In the genomic region with DNA sequence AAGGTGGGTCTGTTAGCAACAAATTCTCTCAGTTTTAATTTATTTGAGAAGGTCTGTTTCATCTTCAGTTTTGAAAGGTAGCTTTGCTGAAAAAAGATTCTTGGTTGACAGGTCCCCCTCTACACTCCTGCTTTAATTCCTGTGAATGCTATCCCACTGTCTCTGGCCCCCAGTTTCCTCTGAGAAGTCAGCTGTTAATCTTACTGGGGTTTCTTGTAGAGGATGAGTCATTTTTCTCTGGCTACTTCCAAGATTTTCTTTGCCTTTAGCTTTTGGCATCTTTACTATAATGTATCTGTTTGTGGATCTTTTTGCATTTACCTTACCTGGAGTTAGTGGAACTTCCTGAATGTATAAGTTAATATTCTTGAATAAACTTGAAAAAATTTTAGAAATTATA, we compare ENCODE assay signal across 20 cellular contexts.
DNase-seq lines count a peak whose midpoint lies in the region; ATAC-seq and TF ChIP-seq lines count a peak whose summit lies in the region.
"Had no signal": no experiment of that assay in that cellular context is flagged by ENCODE, and none has a peak within 500 bp of the region (broad histone marks: within the 10 kb centered on the region; RNA-seq: fewer than 3 reads in every experiment).

No MANE protein-coding gene starts in this region.

- H3K27ac Mint-ChIP-seq in HFFc6 = no peak overlapping the region
- H3K27ac Mint-ChIP-seq in activated T-cell treated with anti-CD3 and anti-CD28 coated beads, Interleukin-2, amount 50 U/mL, for 24 hours = no peak overlapping the region

- no peak overlapping the region for H3K4me3 Mint-ChIP-seq in HFFc6
- no peak overlapping the region for H3K4me3 Mint-ChIP-seq in activated T-cell treated with anti-CD3 and anti-CD28 coated beads, Interleukin-2, amount 50 U/mL, for 24 hours

- peaks cover 4% of the 10 kb centered on the region for H3K4me1 ChIP-seq in foreskin keratinocyte

- DNase-seq in EL (peak; percentile 4), HFFc6 (peak; percentile 5), RPMI7951 (ENCODE audit: low read depth) (peak; percentile 4), foreskin keratinocyte (no peak), T1000 (lab: John Stamatoyannopoulos, UW) (no peak), NCI-H2081 treated with DMSO at 0.1 percent for 48 hours (lab: John Stamatoyannopoulos, UW) (no peak), A172 (ENCODE audit: low spot score) (no peak)
- no peak for DNase-seq in activated T-cell treated with anti-CD3 and anti-CD28 coated beads, Interleukin-2, amount 50 U/mL, for 24 hours
- DNase-seq: DMS153, H7, KG1, MV-4-11, NCI-H1436 treated with DMSO at 0.1 percent for 48 hours, NCI-H2107, NCI-H345, NCI-H526 treated with DMSO at 0.1 percent for 48 hours, PC-3, T-helper 1 cell had no signal

- ATAC-seq in foreskin keratinocyte = peak; percentile 41
- ATAC-seq: PC-3 had no signal

- no peak overlapping the region for H3K27ac ChIP-seq in foreskin keratinocyte
- H3K27ac ChIP-seq: C4-2B, SK-N-MC had no signal

- no peak for TF ChIP-seq CTCF in HFFc6 (IDR thresholded peaks at IDR 0.05)
- TF ChIP-seq CTCF in foreskin keratinocyte (conservative IDR thresholded peaks at IDR 0.05) = no peak

- no peaks in the 10 kb centered on the region for H3K27me3 Mint-ChIP-seq in HFFc6 (ENCODE audit: insufficient read depth)
- H3K27me3 Mint-ChIP-seq in activated T-cell treated with anti-CD3 and anti-CD28 coated beads, Interleukin-2, amount 50 U/mL, for 24 hours = no peaks in the 10 kb centered on the region

- H3K4me1 Mint-ChIP-seq in HFFc6 (ENCODE audit: low read depth) = no peaks in the 10 kb centered on the region
- H3K4me1 Mint-ChIP-seq in activated T-cell treated with anti-CD3 and anti-CD28 coated beads, Interleukin-2, amount 50 U/mL, for 24 hours (ENCODE audit: low read depth) = no peaks in the 10 kb centered on the region

- peaks cover 65% of the 10 kb centered on the region for H3K36me3 Mint-ChIP-seq in HFFc6 (ENCODE audit: low read depth)
- H3K36me3 Mint-ChIP-seq in activated T-cell treated with anti-CD3 and anti-CD28 coated beads, Interleukin-2, amount 50 U/mL, for 24 hours (ENCODE audit: low read depth) = peaks cover 87% of the 10 kb centered on the region

- H3K9me3 Mint-ChIP-seq in HFFc6 = peaks cover 11% of the 10 kb centered on the region
- H3K9me3 Mint-ChIP-seq in activated T-cell treated with anti-CD3 and anti-CD28 coated beads, Interleukin-2, amount 50 U/mL, for 24 hours = peaks cover 31% of the 10 kb centered on the region

- H3K27me3 ChIP-seq in foreskin keratinocyte = no peaks in the 10 kb centered on the region

Comparison
In these comparisons a context has a peak if more than half of its experiments do, and no peak if none do; other contexts are left out.
1. DNase-seq: peak in EL (single experiment), HFFc6 (single experiment) and RPMI7951 (single experiment); none in foreskin keratinocyte (0 of 2), T1000 (single experiment), NCI-H2081 treated with DMSO at 0.1 percent for 48 hours (single experiment), A172 (single experiment) and activated T-cell treated with anti-CD3 and anti-CD28 coated beads, Interleukin-2, amount 50 U/mL, for 24 hours (single experiment).